In the genomic region with DNA sequence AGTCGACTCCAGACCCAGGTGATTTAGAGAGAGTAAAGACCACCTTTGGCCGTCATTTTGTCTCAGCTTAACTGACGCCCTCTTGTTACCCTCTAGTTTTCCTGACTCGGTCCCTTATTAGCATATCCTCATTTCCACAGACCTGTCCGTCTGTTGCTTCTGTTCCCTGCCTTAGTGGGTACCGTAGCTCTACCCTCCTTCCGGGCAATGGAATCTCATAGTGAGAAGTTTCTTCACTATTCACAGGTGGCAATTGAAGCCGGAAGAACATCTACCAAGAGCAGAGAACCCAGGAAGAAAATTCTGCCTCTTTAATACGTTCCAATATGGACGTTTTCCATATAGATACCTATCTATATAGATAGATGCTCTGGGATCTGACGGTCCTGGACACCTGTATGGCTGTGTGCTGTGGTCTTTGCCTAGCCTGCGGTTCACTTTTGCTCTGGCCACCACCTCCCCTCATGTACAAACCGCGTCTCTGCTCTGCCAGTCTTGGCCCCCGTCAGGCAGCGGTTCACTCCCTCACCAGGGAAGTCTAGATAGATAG, we compare ENCODE assay signal across 8 cellular contexts. TPM values are rescaled to one million over a fixed set of nuclear protein-coding genes. Genes with fewer than 3 reads are reported as not detected.
A peak's percentile ranks its signal among the peaks of the same experiment; 100 is the strongest.
DNase-seq lines count a peak whose midpoint lies in the region; ATAC-seq and TF ChIP-seq lines count a peak whose summit lies in the region.

No MANE protein-coding gene starts in this region.

- H3K36me3 Mint-ChIP-seq in activated CD4-positive, alpha-beta T cell treated with anti-CD3 and anti-CD28 coated beads, Interleukin-2, amount 10 ng/mL, durations not matched to agents 7 days and 5 days (ENCODE audit: low read depth): peaks cover 57% of the 10 kb centered on the region

- TF ChIP-seq CTCF in HCT116 (IDR thresholded peaks at IDR 0.05 in 2 of 3, conservative IDR thresholded peaks at IDR 0.05 in 1 of 3; ENCODE audit: borderline replicate concordance in 1 of 3, insufficient read depth in 1 of 3, low read depth in 2 of 3, low read length in 2 of 3) (no peak), ovary (IDR thresholded peaks at IDR 0.05) (no peak)

- DNase-seq in activated CD4-positive, alpha-beta T cell treated with anti-CD3 and anti-CD28 coated beads, Interleukin-2, amount 10 ng/mL, durations not matched to agents 7 days and 5 days: peak; percentile 35
- no peak for DNase-seq in activated CD4-positive, alpha-beta T cell treated with anti-CD3 and anti-CD28 coated beads for 4 hours
- DNase-seq in HCT116 (ENCODE audit: low read depth, low spot score): no peak
- DNase-seq in MG63: no peak
- DNase-seq in activated CD8-positive, alpha-beta memory T cell treated with anti-CD3 and anti-CD28 coated beads, Interleukin-2, amount 50 U/mL, for 48 hours: peak; percentile 56
- peak; percentile 16 for DNase-seq in germinal center (ENCODE audit: low spot score)
- DNase-seq in ovary: peak in 3 of 5 donors; percentile 13 to 22 (median 18)
- DNase-seq in islet precursor cell: no peak

- CTCF ChIA-PET in activated CD4-positive, alpha-beta T cell treated with anti-CD3 and anti-CD28 coated beads, Interleukin-2, amount 10 ng/mL, durations not matched to agents 7 days and 5 days (lab: Charles Lee): interaction anchor here (1.3 kb wide), 1 partner anchor 25 kb away, joined by 3 read pairs; no protein-coding TSS in a partner anchor
- CTCF ChIA-PET in HCT116 (lab: Charles Lee): no interaction called here

- 8 to 14% (median 9%) methylated on average over 16 of the region's 16 CpGs for WGBS in ovary, 3 donors

- H3K36me3 ChIP-seq in HCT116 (ENCODE audit: control insufficient read depth in 1 of 2, insufficient read depth in 2 of 2, low read length in 2 of 2): peaks cover 9 to 27% of the 10 kb centered on the region in 2 experiments; a peak in 3 of 4 replicates
- H3K36me3 ChIP-seq in MG63: peaks cover 55% of the 10 kb centered on the region
- H3K36me3 ChIP-seq in ovary: no peaks in the 10 kb centered on the region

- no peak overlapping the region for H2AFZ ChIP-seq in HCT116 (ENCODE audit: low read depth, low read length, poor library complexity, severe bottlenecking)

- H3K27me3 ChIP-seq in HCT116 (ENCODE audit: insufficient read depth, low read length) (no peaks in the 10 kb centered on the region), MG63 (no peaks in the 10 kb centered on the region), ovary (no peaks in the 10 kb centered on the region)

- peak overlapping the region; percentile 100 for H3K4me3 Mint-ChIP-seq in activated CD4-positive, alpha-beta T cell treated with anti-CD3 and anti-CD28 coated beads, Interleukin-2, amount 10 ng/mL, durations not matched to agents 7 days and 5 days

- H3K9me3 ChIP-seq in HCT116 (ENCODE audit: control insufficient read depth in 1 of 2, insufficient read depth in 1 of 2, low read depth in 1 of 2, low read length in 2 of 2) (peaks cover 0 to 4% of the 10 kb centered on the region in 2 experiments; a peak in 1 of 4 replicates), MG63 (peaks cover 9% of the 10 kb centered on the region), ovary (no peaks in the 10 kb centered on the region)

- H4K20me1 ChIP-seq in HCT116 (ENCODE audit: insufficient read depth): no peaks in the 10 kb centered on the region

- ATAC-seq in HCT116: peak; percentile 50

- peak overlapping the region; percentile 99 for H3K27ac Mint-ChIP-seq in activated CD4-positive, alpha-beta T cell treated with anti-CD3 and anti-CD28 coated beads, Interleukin-2, amount 10 ng/mL, durations not matched to agents 7 days and 5 days

- peaks cover 4% of the 10 kb centered on the region for H3K9me3 Mint-ChIP-seq in activated CD4-positive, alpha-beta T cell treated with anti-CD3 and anti-CD28 coated beads, Interleukin-2, amount 10 ng/mL, durations not matched to agents 7 days and 5 days

- no peaks in the 10 kb centered on the region for H3K9me2 ChIP-seq in HCT116 (ENCODE audit: insufficient read depth)

- intact Hi-C loops in HCT116 (cut with micrococcal nuclease): loop anchor here (5.0 to 10.0 kb wide), 4 partner anchors 127 to 854 kb away; partner anchors contain the start of gene CCNH
- intact Hi-C loops in ovary (cut with DNase I): no loop called here

- TF ChIP-seq RAD21 in HCT116 (IDR thresholded peaks at IDR 0.05; ENCODE audit: low read depth): no peak

- H3K27ac ChIP-seq in HCT116 (ENCODE audit: low read depth, low read length) (peak overlapping the region; percentile 71), ovary (peak overlapping the region in 1 of 2 donors; percentile 10)

- peak; percentile 1 for TF ChIP-seq POLR2A in HCT116 (IDR thresholded peaks at IDR 0.05; ENCODE audit: borderline replicate concordance, extremely low read depth, insufficient read depth, insufficient read length)
- no peak for TF ChIP-seq POLR2A in ovary (IDR thresholded peaks at IDR 0.05)

- H3K4me1 ChIP-seq in HCT116 (ENCODE audit: control insufficient read depth in 1 of 2, insufficient read depth in 2 of 2, low read length in 2 of 2): peaks cover 12 to 14% of the 10 kb centered on the region in 2 experiments; a peak in 3 of 4 replicates
- peaks cover 4% of the 10 kb centered on the region for H3K4me1 ChIP-seq in ovary (ENCODE audit: insufficient read depth)

- H3K4me2 ChIP-seq in HCT116 (ENCODE audit: low read length): peak overlapping the region; percentile 82

- peaks cover 60% of the 10 kb centered on the region for H3K4me1 Mint-ChIP-seq in activated CD4-positive, alpha-beta T cell treated with anti-CD3 and anti-CD28 coated beads, Interleukin-2, amount 10 ng/mL, durations not matched to agents 7 days and 5 days

- RAD21 ChIA-PET in HCT116 (lab: Charles Lee; ENCODE audit: low non-redundant PET in 1 of 2, low total read pairs in 2 of 2, uncharacterized antibody in 2 of 2, unreplicated experiment in 2 of 2): no interaction called here

- H3K79me2 ChIP-seq in HCT116 (ENCODE audit: insufficient read depth, low read length): peaks cover 79% of the 10 kb centered on the region

- no peaks in the 10 kb centered on the region for H3K27me3 Mint-ChIP-seq in activated CD4-positive, alpha-beta T cell treated with anti-CD3 and anti-CD28 coated beads, Interleukin-2, amount 10 ng/mL, durations not matched to agents 7 days and 5 days

- TF ChIP-seq EP300 in ovary (IDR thresholded peaks at IDR 0.05): no peak

- POLR2A ChIA-PET in activated CD4-positive, alpha-beta T cell treated with anti-CD3 and anti-CD28 coated beads, Interleukin-2, amount 10 ng/mL, durations not matched to agents 7 days and 5 days (lab: Charles Lee): no interaction called here
- POLR2A ChIA-PET in HCT116 (lab: Charles Lee): no interaction called here

- BruUV-seq in HCT116 (replicated peaks; lab: Mats Ljungman, UMichigan): no TSS peak

- H3K4me3 ChIP-seq in HCT116 (replicated peaks in 1 of 2; ENCODE audit: low read depth in 1 of 2, low read length in 2 of 2) (peak overlapping the region; percentile 82 to 99), MG63 (peak overlapping the region; percentile 93), ovary (peak overlapping the region; percentile 88)

- peak overlapping the region; percentile 80 for H3K9ac ChIP-seq in HCT116 (ENCODE audit: low read length)

TF ChIP-seq in HCT116, 20 proteins besides CTCF, POLR2A, EP300 and RAD21:
- TF ChIP-seq ZBTB33 (IDR thresholded peaks at IDR 0.05; ENCODE audit: extremely low read depth, insufficient replicate concordance, low read length): no peak
- TF ChIP-seq SRF (IDR thresholded peaks at IDR 0.05; ENCODE audit: low read depth): no peak
- no peak for TF ChIP-seq CBX3 (IDR thresholded peaks at IDR 0.05; ENCODE audit: low read depth)
TF ChIP-seq in HCT116: peak in this region for 0.

RNA-seq across cellular contexts. Expression of gene TMEM161B, which starts 0.7 kb away (rescaled TPM):
- 10 to 100 TPM; 23.0 to 24.0 TPM for total RNA-seq in activated CD4-positive, alpha-beta T cell treated with anti-CD3 and anti-CD28 coated beads, Interleukin-2, amount 10 ng/mL, durations not matched to agents 7 days and 5 days
- total RNA-seq in HCT116 (2021; ENCODE audit: unreplicated experiment) (22.1 TPM), ovary (10 to 100 TPM; 13.1 to 22.9 (median 18.1) TPM)
- polyA plus RNA-seq in HCT116 (2012): 7.5 and 7.7 TPM in 2 replicates
- total RNA-seq in MG63 (2014; rRNA removed; shearing (Covaris generic); ENCODE audit: low replicate concordance): 5.5 and 16.3 TPM in 2 replicates
- polyA plus RNA-seq in ovary: 10 to 100 TPM in 1 of 2 donors, 1 to 10 TPM in 1; 9.8 to 13.1 TPM

Comparison
In these comparisons a context has a peak if more than half of its experiments do, and no peak if none do; other contexts are left out.
1. DNase-seq: peak in activated CD4-positive, alpha-beta T cell treated with anti-CD3 and anti-CD28 coated beads, Interleukin-2, amount 10 ng/mL, durations not matched to agents 7 days and 5 days (single experiment), activated CD8-positive, alpha-beta memory T cell treated with anti-CD3 and anti-CD28 coated beads, Interleukin-2, amount 50 U/mL, for 48 hours (single experiment), germinal center (single experiment) and ovary (3 of 5); none in activated CD4-positive, alpha-beta T cell treated with anti-CD3 and anti-CD28 coated beads for 4 hours (0 of 2), HCT116 (single experiment), MG63 (single experiment) and islet precursor cell (single experiment).
2. Peak in every context shown above with its lines, with median percentiles within 50 percentile points of each other: H3K4me3 ChIP-seq.